21 cellular contexts compared by ENCODE assay signal in genomic region chr6:162108041-162108440, GRCh38.
"Had no signal": no experiment of that assay in that cellular context is flagged by ENCODE, and none has a peak within 500 bp of the region (broad histone marks: within the 10 kb centered on the region; RNA-seq: fewer than 3 reads in every experiment).

No MANE protein-coding gene starts in this region.

- DNase-seq: effector memory CD8-positive, alpha-beta T cell; gastrocnemius medialis; glutamatergic neuron; left colon; left ventricle myocardium superior; posterior cingulate gyrus; spleen; stimulated activated CD4-positive, alpha-beta T cell treated with anti-CD3 and anti-CD28 coated beads, Interleukin-15, amount 100 ng/mL, for 24 hours; stimulated activated CD4-positive, alpha-beta T cell treated with anti-CD3 and anti-CD28 coated beads, Interleukin-1b, Interleukin-23, amount 100 ng/mL, for 48 hours; stimulated activated CD4-positive, alpha-beta T cell treated with anti-CD3 and anti-CD28 coated beads, Interleukin-4, amount 100 ng/mL, for 24 hours; tibial artery; upper lobe of left lung; uterus had no signal

- H3K36me3 ChIP-seq: esophagus muscularis mucosa, gastrocnemius medialis, spleen, tibial artery, upper lobe of left lung, uterus had no signal

- H3K4me3 Mint-ChIP-seq: dendritic cell treated with granulocyte-macrophage colony-stimulating factor and Interleukin-4, amounts not matched to agents 40 ng/mL and 50 ng/mL, for 4 days; effector memory CD8-positive, alpha-beta T cell; mesothelial cell of epicardium; nephron; stimulated activated memory B cell treated with anti-CD40 and anti-IgM and Interleukin-4, amounts not matched to agents 10 μg/mL and 1 μg/mL and 100 μg/mL, for 72 hours; stimulated activated naive CD8-positive, alpha-beta T cell treated with anti-CD3 and anti-CD28 coated beads, Interleukin-15, Interleukin-2, amounts not matched to agents 100 ng/mL and 50 ng/mL, for 24 hours had no signal

- H3K9me3 Mint-ChIP-seq: dendritic cell treated with granulocyte-macrophage colony-stimulating factor and Interleukin-4, amounts not matched to agents 40 ng/mL and 50 ng/mL, for 4 days; nephron; stimulated activated memory B cell treated with anti-CD40 and anti-IgM and Interleukin-4, amounts not matched to agents 10 μg/mL and 1 μg/mL and 100 μg/mL, for 72 hours had no signal

- H3K27ac Mint-ChIP-seq: dendritic cell treated with granulocyte-macrophage colony-stimulating factor and Interleukin-4, amounts not matched to agents 40 ng/mL and 50 ng/mL, for 4 days; effector memory CD8-positive, alpha-beta T cell; mesothelial cell of epicardium; nephron; stimulated activated memory B cell treated with anti-CD40 and anti-IgM and Interleukin-4, amounts not matched to agents 10 μg/mL and 1 μg/mL and 100 μg/mL, for 72 hours; stimulated activated naive CD8-positive, alpha-beta T cell treated with anti-CD3 and anti-CD28 coated beads, Interleukin-15, Interleukin-2, amounts not matched to agents 100 ng/mL and 50 ng/mL, for 24 hours had no signal

- H3K27ac ChIP-seq: epithelial cell of prostate, esophagus muscularis mucosa, gastrocnemius medialis, spleen, tibial artery, upper lobe of left lung, uterus had no signal

- H3K4me3 ChIP-seq: esophagus muscularis mucosa, gastrocnemius medialis, spleen, tibial artery, upper lobe of left lung, uterus had no signal

- ATAC-seq: effector memory CD8-positive, alpha-beta T cell; gastrocnemius medialis; left colon; left ventricle myocardium superior; sciatic nerve; stimulated activated memory B cell treated with anti-CD40 and anti-IgM and Interleukin-4, amounts not matched to agents 10 μg/mL and 1 μg/mL and 100 μg/mL, for 72 hours had no signal

- H3K9me3 ChIP-seq: esophagus muscularis mucosa, gastrocnemius medialis, tibial artery, upper lobe of left lung, uterus had no signal

- H3K27me3 ChIP-seq: esophagus muscularis mucosa, gastrocnemius medialis, spleen, tibial artery, upper lobe of left lung, uterus had no signal

- H3K4me1 ChIP-seq: esophagus muscularis mucosa, spleen, tibial artery, upper lobe of left lung, uterus had no signal

- H3K27me3 Mint-ChIP-seq: effector memory CD8-positive, alpha-beta T cell; stimulated activated memory B cell treated with anti-CD40 and anti-IgM and Interleukin-4, amounts not matched to agents 10 μg/mL and 1 μg/mL and 100 μg/mL, for 72 hours; stimulated activated naive CD8-positive, alpha-beta T cell treated with anti-CD3 and anti-CD28 coated beads, Interleukin-15, Interleukin-2, amounts not matched to agents 100 ng/mL and 50 ng/mL, for 24 hours had no signal

- H3K4me1 Mint-ChIP-seq: mesothelial cell of epicardium; nephron; stimulated activated memory B cell treated with anti-CD40 and anti-IgM and Interleukin-4, amounts not matched to agents 10 μg/mL and 1 μg/mL and 100 μg/mL, for 72 hours had no signal

- H3K36me3 Mint-ChIP-seq: mesothelial cell of epicardium; stimulated activated memory B cell treated with anti-CD40 and anti-IgM and Interleukin-4, amounts not matched to agents 10 μg/mL and 1 μg/mL and 100 μg/mL, for 72 hours had no signal
